ENCODE assay signal across 8 cellular contexts in genomic region chr4:87006531-87007344, GRCh38.
A peak's percentile ranks its signal among the peaks of the same experiment; 100 is the strongest.
DNase-seq lines count a peak whose midpoint lies in the region; ATAC-seq and TF ChIP-seq lines count a peak whose summit lies in the region.

No MANE protein-coding gene starts in this region.

- H3K4me1 ChIP-seq in CD8-positive, alpha-beta memory T cell (ENCODE audit: insufficient read depth, low read length): peaks cover 52% of the 10 kb centered on the region
- peaks cover 4 to 32% of the 10 kb centered on the region in 2 donors for H3K4me1 ChIP-seq in lung (ENCODE audit: control insufficient read depth in 2 of 2, insufficient read depth in 2 of 2, low read length in 2 of 2)

- H3K9me3 ChIP-seq in CD8-positive, alpha-beta memory T cell (ENCODE audit: low read length): no peaks in the 10 kb centered on the region
- peaks cover 0 to 4% of the 10 kb centered on the region in 2 donors for H3K9me3 ChIP-seq in lung (ENCODE audit: control insufficient read depth in 2 of 2, insufficient read depth in 1 of 2, low read length in 1 of 2)

- no peaks in the 10 kb centered on the region for H3K27me3 ChIP-seq in CD8-positive, alpha-beta memory T cell (ENCODE audit: insufficient read depth, low read length, poor library complexity, severe bottlenecking)
- H3K27me3 ChIP-seq in lung (ENCODE audit: control insufficient read depth, insufficient read depth): no peaks in the 10 kb centered on the region

- peak overlapping the region; percentile 92 to 95 (median 93) for H3K4me3 Mint-ChIP-seq in CD8-positive, alpha-beta memory T cell
- H3K4me3 Mint-ChIP-seq in activated CD4-positive, alpha-beta memory T cell treated with anti-CD3 and anti-CD28 coated beads, Interleukin-2, amount 10 ng/mL, durations not matched to agents 7 days and 5 days: peak overlapping the region; percentile 95

- DNase-seq in CD8-positive, alpha-beta memory T cell: peak; percentile 81 to 92 (median 89)
- peak; percentile 95 for DNase-seq in NCI-H82 (lab: John Stamatoyannopoulos, UW)
- DNase-seq in activated CD4-positive, alpha-beta memory T cell treated with anti-CD3 and anti-CD28 coated beads, Interleukin-2, amount 10 ng/mL, durations not matched to agents 7 days and 5 days: peak; percentile 92
- peak; percentile 97 for DNase-seq in ecto neural progenitor cell (ENCODE audit: low spot score)
- DNase-seq in lung (ENCODE audit: low spot score): peak; percentile 93
- DNase-seq in stimulated activated CD4-positive, alpha-beta T cell treated with anti-CD3 and anti-CD28 coated beads, TNF-alpha, amount 100 ng/mL, for 24 hours (ENCODE audit: low read depth in 3 of 3): peak; percentile 70 to 82 (median 74)

- ATAC-seq in GM19452 (IDR thresholded peaks at IDR 0.05; ENCODE audit: unreplicated experiment) (peak; percentile 70), HG03575 (IDR thresholded peaks at IDR 0.05; ENCODE audit: extremely low read depth, insufficient number of reproducible peaks, low FRiP score, unreplicated experiment) (peak; percentile 38), lung (ENCODE audit: insufficient read depth, low FRiP score) (peak; percentile 93)

- peak overlapping the region; percentile 94 to 100 (median 98) for H3K27ac Mint-ChIP-seq in CD8-positive, alpha-beta memory T cell
- peak overlapping the region; percentile 98 for H3K27ac Mint-ChIP-seq in activated CD4-positive, alpha-beta memory T cell treated with anti-CD3 and anti-CD28 coated beads, Interleukin-2, amount 10 ng/mL, durations not matched to agents 7 days and 5 days

- TF ChIP-seq CTCF in lung (IDR thresholded peaks at IDR 0.05; ENCODE audit: control extremely low read depth, extremely low read depth): no peak

- H3K27me3 Mint-ChIP-seq in CD8-positive, alpha-beta memory T cell: no peaks in the 10 kb centered on the region
- H3K27me3 Mint-ChIP-seq in activated CD4-positive, alpha-beta memory T cell treated with anti-CD3 and anti-CD28 coated beads, Interleukin-2, amount 10 ng/mL, durations not matched to agents 7 days and 5 days: no peaks in the 10 kb centered on the region

- WGBS in lung, 2 donors: 0% methylated on average over 76 of the region's 76 CpGs

- CTCF ChIA-PET in CD8-positive, alpha-beta memory T cell (lab: Charles Lee): interaction anchor here (0.6 to 4.7 kb wide), 13 partner anchors 8 to 212 kb away, joined by 3 to 56 read pairs (median 3); partner anchors contain the start of gene AFF1
- CTCF ChIA-PET in activated CD4-positive, alpha-beta memory T cell treated with anti-CD3 and anti-CD28 coated beads, Interleukin-2, amount 10 ng/mL, durations not matched to agents 7 days and 5 days (lab: Charles Lee): interaction anchor here (0.7 to 6.4 kb wide), 11 partner anchors 14 to 87 kb away, joined by 3 to 107 read pairs (median 3); partner anchors contain the start of gene AFF1

- H3K27ac ChIP-seq in CD8-positive, alpha-beta memory T cell (ENCODE audit: low read depth, low read length): peak overlapping the region; percentile 85
- H3K27ac ChIP-seq in lung (ENCODE audit: low read depth in 1 of 2, low read length in 1 of 2): peak overlapping the region; percentile 90 to 97

- H3K36me3 ChIP-seq in CD8-positive, alpha-beta memory T cell (ENCODE audit: insufficient read depth, low read length): no peaks in the 10 kb centered on the region
- peaks cover 0 to 1% of the 10 kb centered on the region in 2 donors for H3K36me3 ChIP-seq in lung (ENCODE audit: control insufficient read depth in 2 of 2, insufficient read depth in 2 of 2, low read length in 2 of 2)

- peaks cover 0 to 18% (median 0%) of the 10 kb centered on the region in 3 donors for H3K36me3 Mint-ChIP-seq in CD8-positive, alpha-beta memory T cell
- H3K36me3 Mint-ChIP-seq in activated CD4-positive, alpha-beta memory T cell treated with anti-CD3 and anti-CD28 coated beads, Interleukin-2, amount 10 ng/mL, durations not matched to agents 7 days and 5 days (ENCODE audit: low read depth): peaks cover 8% of the 10 kb centered on the region

- H3K4me1 Mint-ChIP-seq in CD8-positive, alpha-beta memory T cell: peaks cover 51 to 65% (median 63%) of the 10 kb centered on the region in 3 donors
- peaks cover 46% of the 10 kb centered on the region for H3K4me1 Mint-ChIP-seq in activated CD4-positive, alpha-beta memory T cell treated with anti-CD3 and anti-CD28 coated beads, Interleukin-2, amount 10 ng/mL, durations not matched to agents 7 days and 5 days

- POLR2A ChIA-PET in CD8-positive, alpha-beta memory T cell (lab: Charles Lee): interaction anchor here (0.5 to 5.1 kb wide), 11 partner anchors 11 to 1278 kb away, joined by 3 to 128 read pairs (median 5); partner anchors contain the start of genes AFF1, KLHL8 and PPM1K
- POLR2A ChIA-PET in activated CD4-positive, alpha-beta memory T cell treated with anti-CD3 and anti-CD28 coated beads, Interleukin-2, amount 10 ng/mL, durations not matched to agents 7 days and 5 days (lab: Charles Lee): interaction anchor here (0.6 to 8.9 kb wide), 30 partner anchors 8 to 462 kb away, joined by 3 to 396 read pairs (median 4); partner anchors contain the start of genes AFF1 and KLHL8

- no peaks in the 10 kb centered on the region for H3K9me3 Mint-ChIP-seq in CD8-positive, alpha-beta memory T cell
- no peaks in the 10 kb centered on the region for H3K9me3 Mint-ChIP-seq in activated CD4-positive, alpha-beta memory T cell treated with anti-CD3 and anti-CD28 coated beads, Interleukin-2, amount 10 ng/mL, durations not matched to agents 7 days and 5 days

- peak overlapping the region; percentile 94 for H3K4me3 ChIP-seq in CD8-positive, alpha-beta memory T cell (ENCODE audit: low read length)
- peak overlapping the region; percentile 93 for H3K4me3 ChIP-seq in lung

Comparison
In these comparisons a context has a peak if more than half of its experiments do, and no peak if none do; other contexts are left out.
1. Peak in every context shown above with its lines: DNase-seq, ATAC-seq, H3K4me3 ChIP-seq and H3K27ac ChIP-seq.
2. ATAC-seq: peak in every context shown above with its lines; median percentile 93 in lung; 70 in GM19452; 38 in HG03575.